Comparison of ENCODE assay signal across 21 cellular contexts in the genomic region with DNA sequence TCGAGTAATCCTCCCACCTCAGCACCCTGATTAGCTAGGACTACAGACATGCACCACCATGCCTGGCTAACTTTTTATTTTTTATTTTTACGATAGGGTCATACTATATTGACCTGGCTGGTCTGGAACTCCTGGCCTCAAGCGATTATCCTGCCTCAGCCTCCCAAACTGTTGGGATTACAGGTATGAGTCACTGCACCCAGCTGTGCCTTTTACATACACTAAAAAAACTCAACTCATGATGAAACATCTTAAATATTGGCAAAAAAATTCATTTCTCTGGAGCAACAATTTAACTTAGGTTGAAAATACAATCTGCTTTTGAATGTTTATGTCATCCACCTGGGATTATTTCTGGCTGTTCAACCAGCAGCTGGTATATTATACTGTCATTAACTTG.
DNase-seq lines count a peak whose midpoint lies in the region; ATAC-seq and TF ChIP-seq lines count a peak whose summit lies in the region.
"Had no signal": no experiment of that assay in that cellular context is flagged by ENCODE, and none has a peak within 500 bp of the region (broad histone marks: within the 10 kb centered on the region; RNA-seq: fewer than 3 reads in every experiment).

No MANE protein-coding gene starts in this region.

- TF ChIP-seq POLR2A in IMR-90 (IDR thresholded peaks at IDR 0.05; ENCODE audit: low read depth, low read length), result no peak

- H3K18ac ChIP-seq in IMR-90 (ENCODE audit: low read depth, low read length), result 0 out of 2 replicates have a peak overlapping the region, but pooled peaks have one; percentile 10

- no peaks in the 10 kb centered on the region for H3K27me3 ChIP-seq in IMR-90 (ENCODE audit: control insufficient read depth, insufficient read depth, low read length)
- H3K27me3 ChIP-seq: BLaER1, SJSA1 had no signal

- CTCF ChIA-PET in IMR-90 (lab: Yijun Ruan, JAX), result interaction anchor here (0.6 kb wide), 1 partner anchor 1902 kb away, joined by 3 read pairs; no protein-coding TSS in a partner anchor

- no peak overlapping the region for H3K4me3 ChIP-seq in IMR-90 (ENCODE audit: insufficient read depth, low read depth, low read length)
- H3K4me3 ChIP-seq: BLaER1, SJSA1 had no signal

- WGBS in IMR-90 (ENCODE audit: extremely low coverage in 2 of 2, insufficient read length in 1 of 2), 2 experiments, result no CpG with 5 or more reads among the region's 3 CpGs

- ATAC-seq in IMR-90 (ENCODE audit: low read depth), result no peak
- no peak for ATAC-seq in GM21717 (IDR thresholded peaks at IDR 0.05; ENCODE audit: unreplicated experiment)
- ATAC-seq in HG03521 (IDR thresholded peaks at IDR 0.05; ENCODE audit: unreplicated experiment), result no peak
- no peak for ATAC-seq in left lobe of liver
- no peak for ATAC-seq in HG03159 (IDR thresholded peaks at IDR 0.05; ENCODE audit: unreplicated experiment)

- in situ Hi-C loops in IMR-90 (cut with MboI; ENCODE audit: low sequenced_read_pairs), result no loop called here

- dilution Hi-C loops in IMR-90 (cut with HindIII; ENCODE audit: low sequenced_read_pairs, unreplicated experiment), result no loop called here

- H3K23ac ChIP-seq in IMR-90 (ENCODE audit: low read depth, low read length), result no peak overlapping the region

- DNase-seq in EH (ENCODE audit: low read depth), result peak; percentile 9
- DNase-seq in IMR-90, result peak; percentile 59
- peak; percentile 49 for DNase-seq in NCI-H2081 treated with DMSO at 0.1 percent for 48 hours (lab: John Stamatoyannopoulos, UW)
- DNase-seq in iris pigment epithelial cell (ENCODE audit: low read depth), result peak; percentile 39
- DNase-seq in left lobe of liver (ENCODE audit: low spot score), result no peak
- DNase-seq: CD4-positive, CD25-positive, alpha-beta regulatory T cell; DMS79; Karpas-422; NCI-H1105 treated with DMSO at 0.1 percent for 48 hours; NCI-H187; NCI-H446; NCI-H524 treated with DMSO at 0.1 percent for 48 hours; Right ventricle myocardium superior; RPMI8226; T-helper 2 cell had no signal

- no peak overlapping the region for H2BK120ac ChIP-seq in IMR-90 (ENCODE audit: low read depth, low read length)

- no peak overlapping the region for H3K56ac ChIP-seq in IMR-90 (ENCODE audit: extremely low read depth, insufficient read depth, low read length)

- intact Hi-C loops in IMR-90 (cut with micrococcal nuclease), result no loop called here

- H2BK20ac ChIP-seq in IMR-90 (ENCODE audit: low read depth, low read length), result no peak overlapping the region

- H2AFZ ChIP-seq in IMR-90 (replicated peaks; ENCODE audit: low read length, poor library complexity), result no peak overlapping the region

- peaks cover 2% of the 10 kb centered on the region; the same call in 1 of the 2 replicates for H3K4me1 ChIP-seq in IMR-90 (ENCODE audit: control insufficient read depth, insufficient read depth, low read length)
- H3K4me1 ChIP-seq: BLaER1 had no signal

- H3K4me2 ChIP-seq in IMR-90 (ENCODE audit: low read depth, low read length), result no peak overlapping the region
- H3K4me2 ChIP-seq: BLaER1 had no signal

- H3K27ac ChIP-seq in IMR-90 (ENCODE audit: insufficient read depth, low read length), result no peak overlapping the region
- H3K27ac ChIP-seq: BLaER1, HL-60, SJSA1 had no signal

- H4K20me1 ChIP-seq in IMR-90 (ENCODE audit: insufficient read depth, low read length), result no peaks in the 10 kb centered on the region
- H4K20me1 ChIP-seq: BLaER1 had no signal

- TF ChIP-seq RAD21 in IMR-90 (IDR thresholded peaks at IDR 0.05; ENCODE audit: low read length), result no peak

- no peak overlapping the region for H2BK5ac ChIP-seq in IMR-90 (ENCODE audit: low read depth, low read length, poor library complexity, severe bottlenecking)

- no peaks in the 10 kb centered on the region for H3K79me1 ChIP-seq in IMR-90 (ENCODE audit: low read depth in 1 of 2, low read length in 2 of 2)

- no peaks in the 10 kb centered on the region for H3K9me3 ChIP-seq in IMR-90 (ENCODE audit: control insufficient read depth, insufficient read depth, low read length)
- H3K9me3 ChIP-seq: BLaER1, SJSA1 had no signal

- no peak overlapping the region for H2AK5ac ChIP-seq in IMR-90 (ENCODE audit: low read depth, low read length)

- H3K9ac ChIP-seq in IMR-90 (ENCODE audit: low read depth, low read length), result no peak overlapping the region
- H3K9ac ChIP-seq: BLaER1 had no signal

- H3K14ac ChIP-seq in IMR-90 (replicated peaks; ENCODE audit: low read depth, low read length), result no peak overlapping the region

- POLR2A ChIA-PET in IMR-90 (lab: Charles Lee; ENCODE audit: unreplicated experiment), result no interaction called here

- H2AK9ac ChIP-seq in IMR-90 (replicated peaks; ENCODE audit: low read depth, low read length, poor library complexity), result no peak overlapping the region

- H3K36me3 ChIP-seq in IMR-90 (ENCODE audit: control insufficient read depth, insufficient read depth, low read length), result no peaks in the 10 kb centered on the region
- H3K36me3 ChIP-seq: BLaER1, SJSA1 had no signal

- H2BK15ac ChIP-seq in IMR-90 (ENCODE audit: low read depth, low read length), result no peak overlapping the region

- H4K5ac ChIP-seq in IMR-90 (ENCODE audit: low read depth, low read length), result no peak overlapping the region

- no TSS peak for BruUV-seq in IMR-90 (replicated peaks; lab: Mats Ljungman, UMichigan)

- no peak for TF ChIP-seq CTCF in IMR-90 (conservative IDR thresholded peaks at IDR 0.05; ENCODE audit: low read depth, low read length)

- no peak overlapping the region for H3K4ac ChIP-seq in IMR-90 (ENCODE audit: low read depth, low read length)

- H3K9me1 ChIP-seq in IMR-90 (ENCODE audit: insufficient read depth, low read length), result no peaks in the 10 kb centered on the region

- no peak overlapping the region for H4K91ac ChIP-seq in IMR-90 (ENCODE audit: insufficient read depth, low read depth, low read length)

- H4K8ac ChIP-seq in IMR-90 (ENCODE audit: low read depth in 2 of 2, low read length in 2 of 2), result no peak overlapping the region

TF ChIP-seq in IMR-90, 13 proteins besides CTCF, POLR2A, EP300 and RAD21:
- TF ChIP-seq NFE2L2 (IDR thresholded peaks at IDR 0.05; ENCODE audit: low read depth, low read length) (no peak), MXI1 (IDR thresholded peaks at IDR 0.05; ENCODE audit: borderline replicate concordance, low read depth, low read length) (no peak), RFX5 (IDR thresholded peaks at IDR 0.05; ENCODE audit: low read depth, low read length) (no peak)
TF ChIP-seq in IMR-90: peak in this region for 0.
